In the genomic region with DNA sequence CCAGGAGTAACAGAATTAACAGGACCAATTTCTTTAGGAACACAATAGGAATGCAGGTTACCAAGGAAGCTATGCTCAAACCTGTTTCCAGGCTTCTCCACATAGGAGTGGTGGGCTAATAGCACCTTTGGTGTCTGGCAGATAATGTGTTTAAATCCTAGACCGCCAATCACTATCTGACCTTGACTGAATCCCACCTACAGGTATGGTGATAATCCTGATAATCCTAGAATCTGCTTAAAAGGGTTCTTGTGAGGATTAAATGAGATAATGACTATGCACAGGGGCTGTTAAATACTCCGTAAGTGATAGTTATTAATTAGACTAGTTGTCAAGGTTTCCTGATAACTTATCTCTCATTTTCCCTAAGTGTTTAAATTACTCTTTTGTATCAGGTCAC, we compare ENCODE assay signal across 1 cellular context.
TF ChIP-seq lines count a peak whose summit lies in the region.

No MANE protein-coding gene starts in this region.

TF ChIP-seq in GM12878, 131 proteins besides CTCF, POLR2A, EP300 and RAD21 (continued from another document):
- TF ChIP-seq, protein P1, sequence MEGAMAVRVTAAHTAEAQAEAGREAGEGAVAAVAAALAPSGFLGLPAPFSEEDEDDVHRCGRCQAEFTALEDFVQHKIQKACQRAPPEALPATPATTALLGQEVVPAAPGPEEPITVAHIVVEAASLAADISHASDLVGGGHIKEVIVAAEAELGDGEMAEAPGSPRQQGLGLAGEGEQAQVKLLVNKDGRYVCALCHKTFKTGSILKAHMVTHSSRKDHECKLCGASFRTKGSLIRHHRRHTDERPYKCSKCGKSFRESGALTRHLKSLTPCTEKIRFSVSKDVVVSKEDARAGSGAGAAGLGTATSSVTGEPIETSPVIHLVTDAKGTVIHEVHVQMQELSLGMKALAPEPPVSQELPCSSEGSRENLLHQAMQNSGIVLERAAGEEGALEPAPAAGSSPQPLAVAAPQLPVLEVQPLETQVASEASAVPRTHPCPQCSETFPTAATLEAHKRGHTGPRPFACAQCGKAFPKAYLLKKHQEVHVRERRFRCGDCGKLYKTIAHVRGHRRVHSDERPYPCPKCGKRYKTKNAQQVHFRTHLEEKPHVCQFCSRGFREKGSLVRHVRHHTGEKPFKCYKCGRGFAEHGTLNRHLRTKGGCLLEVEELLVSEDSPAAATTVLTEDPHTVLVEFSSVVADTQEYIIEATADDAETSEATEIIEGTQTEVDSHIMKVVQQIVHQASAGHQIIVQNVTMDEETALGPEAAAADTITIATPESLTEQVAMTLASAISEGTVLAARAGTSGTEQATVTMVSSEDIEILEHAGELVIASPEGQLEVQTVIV (IDR thresholded peaks at IDR 0.05; ENCODE audit: borderline replicate concordance, partially characterized antibody) = no peak
TF ChIP-seq in GM12878: peak in this region for 0.
